Comparison of ENCODE assay signal across 15 cellular contexts in the genomic region with DNA sequence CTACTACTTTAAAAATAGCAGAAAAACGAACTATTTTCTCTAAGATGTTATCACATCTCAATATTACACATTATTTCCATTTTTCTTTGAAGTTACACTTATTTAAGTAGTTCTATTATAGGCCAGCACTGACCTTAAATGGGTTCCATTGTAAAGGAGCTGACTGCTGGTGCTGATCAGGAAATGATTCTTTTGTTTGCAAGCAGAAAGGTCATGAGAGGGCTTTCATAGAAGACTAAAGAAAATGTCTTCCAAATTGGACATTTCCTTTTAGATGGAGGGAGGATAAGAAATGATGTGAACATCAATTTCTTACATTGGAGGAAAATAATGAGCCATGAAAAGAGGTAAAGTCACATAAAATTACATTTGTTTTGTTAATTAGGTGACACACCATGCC.
DNase-seq lines count a peak whose midpoint lies in the region; ATAC-seq and TF ChIP-seq lines count a peak whose summit lies in the region.
"Had no signal": no experiment of that assay in that cellular context is flagged by ENCODE, and none has a peak within 500 bp of the region (broad histone marks: within the 10 kb centered on the region; RNA-seq: fewer than 3 reads in every experiment).

No MANE protein-coding gene starts in this region.

- H3K27me3 Mint-ChIP-seq in memory B cell = no peaks in the 10 kb centered on the region
- H3K27me3 Mint-ChIP-seq: B cell; CD4-positive, alpha-beta T cell had no signal

- H3K4me3 ChIP-seq in A673 (ENCODE audit: low read depth, low read length, poor library complexity, severe bottlenecking) (no peak overlapping the region), OCI-LY3 (ENCODE audit: low read length) (peak overlapping the region; percentile 63), epithelial cell of proximal tubule (ENCODE audit: low read depth, low read length) (peak overlapping the region; percentile 65), lower leg skin (ENCODE audit: low read depth, poor library complexity, severe bottlenecking) (no peak overlapping the region)

- intact Hi-C loops in A673 (cut with micrococcal nuclease; ENCODE audit: unreplicated experiment) (no loop called here), lower leg skin (cut with DNase I; ENCODE audit: low total_unique reads) (no loop called here)

- H3K79me2 ChIP-seq in OCI-LY3 (ENCODE audit: low read length) = no peaks in the 10 kb centered on the region

- peak overlapping the region; percentile 96 for H2AFZ ChIP-seq in OCI-LY3 (ENCODE audit: low read depth, low read length)

- TF ChIP-seq POLR2A in lower leg skin (IDR thresholded peaks at IDR 0.05) = no peak

- no TSS peak for BruUV-seq in A673 (replicated peaks; lab: Mats Ljungman, UMichigan)

- H3K36me3 ChIP-seq in A673 (ENCODE audit: insufficient read depth, low read length, poor library complexity, severe bottlenecking) (no peaks in the 10 kb centered on the region), OCI-LY3 (replicated peaks; ENCODE audit: low read depth, low read length) (peaks cover 16% of the 10 kb centered on the region)

- POLR2A ChIA-PET in A673 (lab: Charles Lee; ENCODE audit: low non-redundant PET) = no interaction called here

- ATAC-seq in memory B cell (ENCODE audit: low read depth) = no peak
- ATAC-seq in activated CD4-positive, CD25-positive, alpha-beta regulatory T cell treated with anti-CD3 and anti-CD28 coated beads, Interleukin-2, amount 50 U/mL, for 24 hours = no peak
- no peak for ATAC-seq in GM21526 (IDR thresholded peaks at IDR 0.05; ENCODE audit: low FRiP score, unreplicated experiment)

- no peak overlapping the region for H3K9ac ChIP-seq in OCI-LY3 (ENCODE audit: low read length)

- H3K9me3 Mint-ChIP-seq in memory B cell = peaks cover 2% of the 10 kb centered on the region
- H3K9me3 Mint-ChIP-seq: CD4-positive, alpha-beta T cell had no signal

- H3K27ac ChIP-seq in A673 (ENCODE audit: low read depth, low read length, poor library complexity, severe bottlenecking) = no peak overlapping the region
- H3K27ac ChIP-seq in OCI-LY3 (ENCODE audit: low read length) = no peak overlapping the region

- H3K27me3 ChIP-seq in A673 (replicated peaks; ENCODE audit: insufficient read depth, low read depth, low read length, poor library complexity) (no peaks in the 10 kb centered on the region), OCI-LY3 (ENCODE audit: low read depth, low read length) (no peaks in the 10 kb centered on the region)

- H3K4me1 ChIP-seq in A673 (ENCODE audit: insufficient read depth, low read length, poor library complexity, severe bottlenecking) (peaks cover 2% of the 10 kb centered on the region), OCI-LY3 (ENCODE audit: low read length) (peaks cover 11% of the 10 kb centered on the region)

- CTCF ChIA-PET in A673 (lab: Charles Lee) = no interaction called here

- H3K4me3 Mint-ChIP-seq in memory B cell = no peak overlapping the region
- H3K4me3 Mint-ChIP-seq: CD4-positive, alpha-beta T cell; H9 had no signal

- DNase-seq in A673 (ENCODE audit: low spot score) (peak; percentile 62), epithelial cell of proximal tubule (ENCODE audit: low read depth) (no peak), memory B cell (ENCODE audit: low spot score in 2 of 2) (no peak), lower leg skin (ENCODE audit: low spot score in 2 of 2) (no peak)
- DNase-seq in activated CD8-positive, alpha-beta memory T cell treated with anti-CD3 and anti-CD28 coated beads, Interleukin-2, amount 50 U/mL, for 48 hours = no peak
- DNase-seq: C1 segment of cervical spinal cord; CD4-positive, alpha-beta T cell; COR-L47; EL; GOT3; H9 had no signal

- 56 to 67% methylated on average over 1 of the region's 1 CpG for WGBS in lower leg skin, 2 donors

- H3K4me1 Mint-ChIP-seq in memory B cell = peaks cover 4% of the 10 kb centered on the region
- H3K4me1 Mint-ChIP-seq: B cell had no signal

- TF ChIP-seq CTCF in A673 (conservative IDR thresholded peaks at IDR 0.05; ENCODE audit: low read depth, low read length) (no peak), OCI-LY3 (IDR thresholded peaks at IDR 0.05; ENCODE audit: low read depth, low read length) (no peak), epithelial cell of proximal tubule (conservative IDR thresholded peaks at IDR 0.05; ENCODE audit: low read depth, low read length) (no peak), lower leg skin (IDR thresholded peaks at IDR 0.05) (no peak)

- peaks cover 30% of the 10 kb centered on the region for H3K36me3 Mint-ChIP-seq in memory B cell

- peak overlapping the region; percentile 47 for H3K27ac Mint-ChIP-seq in memory B cell
- H3K27ac Mint-ChIP-seq: B cell; CD4-positive, alpha-beta T cell; H9 had no signal

- H3K9me3 ChIP-seq in A673 (ENCODE audit: low read depth, low read length, poor library complexity, severe bottlenecking) = no peaks in the 10 kb centered on the region
- peaks cover 14% of the 10 kb centered on the region for H3K9me3 ChIP-seq in OCI-LY3 (ENCODE audit: insufficient read depth, low read length)

- no peaks in the 10 kb centered on the region for H4K20me1 ChIP-seq in OCI-LY3 (ENCODE audit: insufficient read depth, low read length)

- H3K4me2 ChIP-seq in OCI-LY3 (ENCODE audit: low read length) = peak overlapping the region; percentile 57

Comparison
In these comparisons a context has a peak if more than half of its experiments do, and no peak if none do; other contexts are left out.
1. H3K4me3 ChIP-seq: peak in OCI-LY3 (single experiment) and epithelial cell of proximal tubule (single experiment); none in A673 (single experiment) and lower leg skin (single experiment).